In genomic region chr4:93749351-93749761, GRCh38 we compare ENCODE assay signal across 12 cellular contexts.
DNase-seq lines count a peak whose midpoint lies in the region; ATAC-seq, FAIRE-seq and TF ChIP-seq lines count a peak whose summit lies in the region.
"Had no signal": no experiment of that assay in that cellular context is flagged by ENCODE, and none has a peak within 500 bp of the region (broad histone marks: within the 10 kb centered on the region; RNA-seq: fewer than 3 reads in every experiment).

No MANE protein-coding gene starts in this region.

- H3K4me1 ChIP-seq in heart right ventricle (no peaks in the 10 kb centered on the region), kidney (ENCODE audit: control insufficient read depth in 1 of 2, insufficient read depth in 1 of 2, low read depth in 1 of 2, low read length in 2 of 2) (no peaks in the 10 kb centered on the region)
- H3K4me1 ChIP-seq: uterus had no signal

- H3K27ac ChIP-seq in heart right ventricle (no peak overlapping the region), kidney (ENCODE audit: low read depth in 2 of 2, low read length in 2 of 2) (no peak overlapping the region)
- H3K27ac ChIP-seq: uterus had no signal

- H3K9me3 ChIP-seq in heart right ventricle, result no peaks in the 10 kb centered on the region
- no peaks in the 10 kb centered on the region for H3K9me3 ChIP-seq in kidney (ENCODE audit: control insufficient read depth in 1 of 2, low read length in 2 of 2)
- H3K9me3 ChIP-seq: uterus had no signal

- ATAC-seq in HG02642 (IDR thresholded peaks at IDR 0.05; ENCODE audit: poor library complexity, unreplicated experiment) (peak; percentile 84), HG03457 (IDR thresholded peaks at IDR 0.05; ENCODE audit: unreplicated experiment) (peak; percentile 63), heart right ventricle (no peak), left cardiac atrium (no peak)

- DNase-seq in COLO829 (ENCODE audit: low spot score) (peak; percentile 35), GM19239 (ENCODE audit: insufficient read length, low spot score) (no peak), heart right ventricle (no peak), left cardiac atrium (no peak), kidney (no peak)
- DNase-seq in stimulated activated CD4-positive, alpha-beta T cell treated with anti-CD3 and anti-CD28 coated beads, Interleukin-4, amount 100 ng/mL, for 24 hours, result no peak
- DNase-seq: activated CD4-positive, alpha-beta memory T cell treated with anti-CD3 and anti-CD28 coated beads for 36 hours; kidney glomerular epithelial cell; uterus had no signal

- H3K9ac ChIP-seq in kidney (ENCODE audit: low read length in 2 of 2), result no peak overlapping the region

- no peaks in the 10 kb centered on the region for H3K27me3 ChIP-seq in heart right ventricle
- H3K27me3 ChIP-seq: uterus had no signal

- FAIRE-seq in GM19239 (lab: Jason Lieb, UNC), result peak; percentile 91
- FAIRE-seq in kidney (lab: Jason Lieb, UNC), result no peak
- FAIRE-seq: astrocyte had no signal

- H3K36me3 ChIP-seq in heart right ventricle, result no peaks in the 10 kb centered on the region
- H3K36me3 ChIP-seq in kidney (ENCODE audit: control insufficient read depth in 1 of 2, insufficient read depth in 2 of 2, low read length in 2 of 2), result no peaks in the 10 kb centered on the region
- H3K36me3 ChIP-seq: uterus had no signal

- WGBS in heart right ventricle, 2 donors, result 80 to 92% methylated on average over 3 of the region's 3 CpGs

- intact Hi-C loops in heart right ventricle (cut with DNase I), result no loop called here
- intact Hi-C loops in left cardiac atrium (cut with DNase I), result no loop called here
- intact Hi-C loops in kidney (cut with DNase I), result no loop called here

- H3K4me3 ChIP-seq in heart right ventricle (no peak overlapping the region), kidney (ENCODE audit: low read length in 2 of 2) (no peak overlapping the region)
- H3K4me3 ChIP-seq: uterus had no signal

- TF ChIP-seq CTCF in heart right ventricle (IDR thresholded peaks at IDR 0.05) (no peak), kidney (IDR thresholded peaks at IDR 0.05; ENCODE audit: borderline replicate concordance, extremely low read depth, insufficient read depth) (no peak)

Comparison
In these comparisons a context has a peak if more than half of its experiments do, and no peak if none do; other contexts are left out.
1. ATAC-seq: peak in HG02642 (single experiment) and HG03457 (single experiment); none in heart right ventricle (0 of 8) and left cardiac atrium (0 of 2).